4 cellular contexts compared by ENCODE assay signal in genomic region chr7:52161483-52161882, GRCh38.
TF ChIP-seq lines count a peak whose summit lies in the region.

No MANE protein-coding gene starts in this region.

TF ChIP-seq in HepG2, 621 proteins besides CTCF, POLR2A, EP300 and RAD21:
- TF ChIP-seq MAFF (IDR thresholded peaks at IDR 0.05; ENCODE audit: low read depth, low read length): peak; percentile 60; the same call in 1 of the 2 replicates
- TF ChIP-seq MAFK (conservative IDR thresholded peaks at IDR 0.05 in 1 of 2, IDR thresholded peaks at IDR 0.05 in 1 of 2; ENCODE audit: low read length in 2 of 2): peak; percentile 46 to 83; a peak in 3 of 4 replicates
- no peak for TF ChIP-seq ZBTB34 (CRISPR knock-in tag; IDR thresholded peaks at IDR 0.05)
TF ChIP-seq in HepG2: peak in this region for 2.

TF ChIP-seq in A549, 52 proteins besides CTCF, POLR2A, EP300 and RAD21:
- TF ChIP-seq MAFK (IDR thresholded peaks at IDR 0.05; ENCODE audit: partially characterized antibody): peak; percentile 35
- no peak for TF ChIP-seq NPAS2 (CRISPR knock-in tag; IDR thresholded peaks at IDR 0.05; ENCODE audit: borderline replicate concordance)
- TF ChIP-seq FOXS1 (CRISPR knock-in tag; IDR thresholded peaks at IDR 0.05): no peak
- TF ChIP-seq, protein P1, sequence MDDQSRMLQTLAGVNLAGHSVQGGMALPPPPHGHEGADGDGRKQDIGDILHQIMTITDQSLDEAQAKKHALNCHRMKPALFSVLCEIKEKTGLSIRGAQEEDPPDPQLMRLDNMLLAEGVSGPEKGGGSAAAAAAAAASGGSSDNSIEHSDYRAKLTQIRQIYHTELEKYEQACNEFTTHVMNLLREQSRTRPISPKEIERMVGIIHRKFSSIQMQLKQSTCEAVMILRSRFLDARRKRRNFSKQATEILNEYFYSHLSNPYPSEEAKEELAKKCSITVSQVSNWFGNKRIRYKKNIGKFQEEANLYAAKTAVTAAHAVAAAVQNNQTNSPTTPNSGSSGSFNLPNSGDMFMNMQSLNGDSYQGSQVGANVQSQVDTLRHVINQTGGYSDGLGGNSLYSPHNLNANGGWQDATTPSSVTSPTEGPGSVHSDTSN (IDR thresholded peaks at IDR 0.05): no peak
- TF ChIP-seq E2F6 (IDR thresholded peaks at IDR 0.05; ENCODE audit: borderline replicate concordance, low read depth): no peak
- TF ChIP-seq CHD2 (IDR thresholded peaks at IDR 0.05; ENCODE audit: low read length, partially characterized antibody): no peak

TF ChIP-seq in IMR-90, 13 proteins besides CTCF, POLR2A, EP300 and RAD21:
- TF ChIP-seq ELK1 (IDR thresholded peaks at IDR 0.05; ENCODE audit: borderline replicate concordance, low read depth, low read length) (no peak), MAFK (IDR thresholded peaks at IDR 0.05; ENCODE audit: low read depth, low read length) (peak; percentile 57)

TF ChIP-seq in K562, 482 proteins besides CTCF, POLR2A, EP300 and RAD21:
- peak; percentile 9; the same call in 1 of the 2 replicates for TF ChIP-seq MAFK (IDR thresholded peaks at IDR 0.05; ENCODE audit: low read length)
- no peak for TF ChIP-seq ID3 (CRISPR knock-in tag; IDR thresholded peaks at IDR 0.05)
- TF ChIP-seq ID3 (tag; IDR thresholded peaks at IDR 0.05): no peak
- peak; percentile 63 for TF ChIP-seq ZNF316 (IDR thresholded peaks at IDR 0.05)
- TF ChIP-seq ZNF239 (CRISPR knock-in tag; IDR thresholded peaks at IDR 0.05): no peak
- peak; percentile 46; the same call in 1 of the 2 replicates for TF ChIP-seq MAFG (tag; conservative IDR thresholded peaks at IDR 0.05)
- peak; percentile 31; the same call in 1 of the 2 replicates for TF ChIP-seq MAFF (IDR thresholded peaks at IDR 0.05; ENCODE audit: low read length)
- peak; percentile 28; the same call in 1 of the 2 replicates for TF ChIP-seq C11orf30 (IDR thresholded peaks at IDR 0.05; ENCODE audit: low read depth)
- TF ChIP-seq HNRNPUL1 (IDR thresholded peaks at IDR 0.05; ENCODE audit: low read length): no peak
- TF ChIP-seq KHSRP (IDR thresholded peaks at IDR 0.05): no peak
